ENCODE assay signal across 9 cellular contexts in genomic region chr10:24642921-24643678, GRCh38.
DNase-seq lines count a peak whose midpoint lies in the region; ATAC-seq and TF ChIP-seq lines count a peak whose summit lies in the region.
"Had no signal": no experiment of that assay in that cellular context is flagged by ENCODE, and none has a peak within 500 bp of the region (broad histone marks: within the 10 kb centered on the region; RNA-seq: fewer than 3 reads in every experiment).

No MANE protein-coding gene starts in this region.

- no peaks in the 10 kb centered on the region for H3K9me3 ChIP-seq in stomach
- H3K9me3 ChIP-seq: BLaER1 had no signal

- no peaks in the 10 kb centered on the region for H3K36me3 ChIP-seq in stomach
- H3K36me3 ChIP-seq: BLaER1 had no signal

- TF ChIP-seq CTCF in stomach (IDR thresholded peaks at IDR 0.05) = peak in 5 of 7 experiments; percentile 56 to 85 (median 71)

- no peak overlapping the region for H3K4me3 ChIP-seq in stomach
- H3K4me3 ChIP-seq: BLaER1 had no signal

- no peak for TF ChIP-seq POLR2A in stomach (IDR thresholded peaks at IDR 0.05)

- TF ChIP-seq EP300 in stomach (IDR thresholded peaks at IDR 0.05) = no peak

- H3K27me3 ChIP-seq in stomach = no peaks in the 10 kb centered on the region
- H3K27me3 ChIP-seq: BLaER1 had no signal

- 11 to 28% (median 14%) methylated on average over 6 of the region's 6 CpGs for WGBS in stomach, 5 donors

- peak; percentile 90 for ATAC-seq in GM21390 (IDR thresholded peaks at IDR 0.05; ENCODE audit: unreplicated experiment)
- ATAC-seq in HG03558 (IDR thresholded peaks at IDR 0.05; ENCODE audit: extremely low read depth, unreplicated experiment) = peak; percentile 72

- intact Hi-C loops in stomach (cut with DNase I; ENCODE audit: low total_unique reads) = loop anchor here (10.0 kb wide), 2 partner anchors 82 to 432 kb away; partner anchors contain the start of gene ARHGAP21

- DNase-seq in DMS 273 (lab: John Stamatoyannopoulos, UW; ENCODE audit: unreplicated experiment) = peak; percentile 70
- DNase-seq in DMS 273 treated with DMSO at 0.1 percent for 48 hours (lab: John Stamatoyannopoulos, UW) = no peak
- DNase-seq in NCI-H69 (lab: John Stamatoyannopoulos, UW) = peak; percentile 76
- peak; percentile 37 for DNase-seq in brain pericyte (ENCODE audit: low read depth, low spot score)
- peak; percentile 73 for DNase-seq in inferior parietal cortex (ENCODE audit: extremely low spot score)
- DNase-seq in stomach = no peak

- H3K4me1 ChIP-seq in stomach = peaks cover 0 to 43% (median 20%) of the 10 kb centered on the region in 4 donors

- H3K27ac ChIP-seq in stomach = peak overlapping the region in 3 of 5 donors; percentile 1 to 43 (median 40)
- H3K27ac ChIP-seq: BLaER1 had no signal

Comparison
In these comparisons a context has a peak if more than half of its experiments do, and no peak if none do; other contexts are left out.
1. DNase-seq: peak in DMS 273 (single experiment), NCI-H69 (single experiment), brain pericyte (single experiment) and inferior parietal cortex (single experiment); none in DMS 273 treated with DMSO at 0.1 percent for 48 hours (single experiment) and stomach (single experiment).